17 cellular contexts compared by ENCODE assay signal in the genomic region with DNA sequence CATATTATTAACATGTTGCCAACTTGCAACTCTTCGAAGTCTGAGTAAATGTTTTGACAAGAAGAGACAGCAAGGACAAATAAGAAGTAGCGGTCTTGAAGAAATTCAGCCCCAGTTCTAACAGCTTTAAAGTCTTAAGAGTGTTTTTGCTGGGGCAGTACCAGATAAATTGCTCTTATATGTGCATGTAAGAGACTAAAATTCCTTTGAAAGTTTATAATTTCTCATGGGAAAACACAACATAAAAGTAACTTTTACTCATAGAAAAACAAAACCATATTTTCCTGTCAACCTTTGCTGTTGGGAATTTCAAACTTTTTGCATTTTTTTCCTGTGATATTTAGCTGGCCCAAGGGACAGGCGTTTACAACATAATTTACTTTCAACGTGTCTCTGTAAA.
"Had no signal": no experiment of that assay in that cellular context is flagged by ENCODE, and none has a peak within 500 bp of the region (broad histone marks: within the 10 kb centered on the region; RNA-seq: fewer than 3 reads in every experiment).

No MANE protein-coding gene starts in this region.

- H3K9me3 Mint-ChIP-seq: activated T-helper 1 cell treated with anti-CD3 and anti-CD28 coated beads, Interleukin-12 subunit alpha, Interleukin-12 subunit beta, Interleukin-2, Interleukin-4 antibody, amounts not matched to agents 30 ng/mL and 10 ng/mL and 1 ng/mL, durations not matched to agents 14 hours and 24 hours and 36 hours; natural killer cell; T-cell had no signal

- H3K4me1 Mint-ChIP-seq: activated naive CD8-positive, alpha-beta T cell treated with anti-CD3 and anti-CD28 coated beads, Interleukin-2, amount 10 ng/mL, durations not matched to agents 7 days and 5 days; natural killer cell; T-cell had no signal

- H3K27ac Mint-ChIP-seq: activated naive CD8-positive, alpha-beta T cell treated with anti-CD3 and anti-CD28 coated beads, Interleukin-2, amount 10 ng/mL, durations not matched to agents 7 days and 5 days; activated T-helper 1 cell treated with anti-CD3 and anti-CD28 coated beads, Interleukin-12 subunit alpha, Interleukin-12 subunit beta, Interleukin-2, Interleukin-4 antibody, amounts not matched to agents 30 ng/mL and 10 ng/mL and 1 ng/mL, durations not matched to agents 14 hours and 24 hours and 36 hours; natural killer cell; progenitor cell of endocrine pancreas; T-cell had no signal

- H3K36me3 Mint-ChIP-seq: activated naive CD8-positive, alpha-beta T cell treated with anti-CD3 and anti-CD28 coated beads, Interleukin-2, amount 10 ng/mL, durations not matched to agents 7 days and 5 days; natural killer cell; T-cell had no signal

- H3K4me3 Mint-ChIP-seq: activated naive CD8-positive, alpha-beta T cell treated with anti-CD3 and anti-CD28 coated beads, Interleukin-2, amount 10 ng/mL, durations not matched to agents 7 days and 5 days; activated T-helper 1 cell treated with anti-CD3 and anti-CD28 coated beads, Interleukin-12 subunit alpha, Interleukin-12 subunit beta, Interleukin-2, Interleukin-4 antibody, amounts not matched to agents 30 ng/mL and 10 ng/mL and 1 ng/mL, durations not matched to agents 14 hours and 24 hours and 36 hours; natural killer cell; T-cell had no signal

- H3K27ac ChIP-seq: breast epithelium, right atrium auricular region, thoracic aorta, upper lobe of right lung had no signal

- ATAC-seq: left ventricle myocardium superior, natural killer cell, T-cell, upper lobe of right lung had no signal

- DNase-seq: activated CD4-positive, CD25-positive, alpha-beta regulatory T cell treated with anti-CD3 and anti-CD28 coated beads, Interleukin-2, amount 50 U/mL, for 72 hours; activated naive CD4-positive, alpha-beta T cell; activated naive CD8-positive, alpha-beta T cell treated with anti-CD3 and anti-CD28 coated beads, Interleukin-2, amount 10 ng/mL, durations not matched to agents 7 days and 5 days; left ventricle myocardium superior; mesendoderm; natural killer cell; occipital lobe; stimulated activated CD4-positive, alpha-beta T cell treated with anti-CD3 and anti-CD28 coated beads, Interleukin-1b, Interleukin-23, amount 100 ng/mL, for 48 hours; stomach; T-cell; T-helper 9 cell; upper lobe of right lung had no signal

- H3K27me3 Mint-ChIP-seq: progenitor cell of endocrine pancreas, T-cell had no signal

- H3K4me3 ChIP-seq: breast epithelium, right atrium auricular region, stomach, thoracic aorta, upper lobe of right lung had no signal
